ENCODE assay signal across 13 cellular contexts in the genomic region with DNA sequence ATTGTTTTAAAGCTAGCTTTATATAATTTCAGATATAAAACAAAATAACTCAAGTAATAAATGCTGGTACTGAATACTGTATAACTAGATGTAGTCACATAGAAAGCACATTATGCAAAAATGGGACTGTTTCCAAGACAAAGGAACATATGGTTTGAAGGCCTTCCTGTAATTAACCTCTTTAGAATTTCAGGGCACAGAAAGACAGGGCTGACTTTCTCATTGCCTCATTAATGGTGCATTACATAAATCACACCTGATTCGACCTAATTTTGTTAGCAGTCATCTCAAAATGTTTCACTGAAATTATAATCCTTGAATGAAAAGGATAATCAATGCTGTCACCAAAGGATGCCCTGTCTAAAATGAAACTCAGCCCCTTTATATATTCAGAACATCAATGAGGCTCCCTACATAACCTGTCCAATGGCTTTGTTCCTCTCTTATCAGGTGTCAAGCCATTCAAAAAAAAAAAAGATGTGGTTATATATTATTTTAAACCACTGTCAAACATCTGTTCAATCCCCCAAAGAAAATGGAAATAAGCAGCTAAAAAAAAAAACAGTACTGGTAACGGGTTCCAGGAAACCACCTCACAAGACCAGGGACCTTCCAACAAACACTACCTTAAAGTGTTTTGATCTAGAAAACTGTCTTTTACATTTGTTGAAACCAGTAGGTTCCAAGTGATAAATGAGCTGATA.
DNase-seq lines count a peak whose midpoint lies in the region; ATAC-seq, FAIRE-seq and TF ChIP-seq lines count a peak whose summit lies in the region.
"Had no signal": no experiment of that assay in that cellular context is flagged by ENCODE, and none has a peak within 500 bp of the region (broad histone marks: within the 10 kb centered on the region; RNA-seq: fewer than 3 reads in every experiment).

No MANE protein-coding gene starts in this region.

- H3K27ac ChIP-seq in sigmoid colon: no peak overlapping the region
- H3K27ac ChIP-seq: ovary, SK-N-MC, testis had no signal

- H3K36me3 ChIP-seq in sigmoid colon: no peaks in the 10 kb centered on the region
- H3K36me3 ChIP-seq: ovary had no signal

- TF ChIP-seq POLR2A in erythroblast (IDR thresholded peaks at IDR 0.05; ENCODE audit: low read length) (no peak), sigmoid colon (IDR thresholded peaks at IDR 0.05) (no peak)

- H3K4me1 Mint-ChIP-seq in T-helper 17 cell: peaks cover 22% of the 10 kb centered on the region

- H3K4me3 ChIP-seq in GM12865 (ENCODE audit: low read depth, low read length) (no peak overlapping the region), sigmoid colon (no peak overlapping the region)
- H3K4me3 ChIP-seq in Jurkat, Clone E6-1 (ENCODE audit: low read length): no peak overlapping the region
- H3K4me3 ChIP-seq: ovary, SK-N-MC, testis had no signal

- no peak overlapping the region for H3K4me3 Mint-ChIP-seq in T-helper 17 cell

- FAIRE-seq in frontal cortex (lab: Jason Lieb, UNC): no peak

- ATAC-seq in T-helper 17 cell: no peak

- H3K27me3 ChIP-seq in sigmoid colon: no peaks in the 10 kb centered on the region
- H3K27me3 ChIP-seq: ovary, testis had no signal

- WGBS in sigmoid colon, 2 donors: 36 to 47% methylated on average over 2 of the region's 2 CpGs

- peaks cover 3% of the 10 kb centered on the region for H3K36me3 Mint-ChIP-seq in T-helper 17 cell (ENCODE audit: low read depth)

- peak; percentile 44 for DNase-seq in GM12865 (ENCODE audit: low read depth)
- peak; percentile 72 for DNase-seq in Jurkat, Clone E6-1 (ENCODE audit: low read depth, low spot score)
- DNase-seq in T-helper 17 cell: no peak
- peak; percentile 22 for DNase-seq in left kidney (ENCODE audit: low read depth, low spot score)
- DNase-seq in erythroblast (lab: John Stamatoyannopoulos, UW): no peak
- no peak for DNase-seq in sigmoid colon
- no peak for DNase-seq in frontal cortex (ENCODE audit: low spot score in 2 of 2)
- DNase-seq: activated CD8-positive, alpha-beta memory T cell treated with anti-CD3 and anti-CD28 coated beads for 24 hours; DMS153; ovary; stimulated activated CD4-positive, alpha-beta T cell treated with anti-CD3 and anti-CD28 coated beads, Interleukin-4, amount 100 ng/mL, for 4 hours; testis had no signal

- no peaks in the 10 kb centered on the region for H3K4me1 ChIP-seq in sigmoid colon
- H3K4me1 ChIP-seq: testis had no signal

- TF ChIP-seq CTCF in GM12865 (IDR thresholded peaks at IDR 0.05; ENCODE audit: insufficient read depth, low read depth, low read length, missing control alignments): no peak
- no peak for TF ChIP-seq CTCF in sigmoid colon (IDR thresholded peaks at IDR 0.05)

- no peak for TF ChIP-seq EP300 in sigmoid colon (IDR thresholded peaks at IDR 0.05)

- intact Hi-C loops in sigmoid colon (cut with DNase I): no loop called here

- H3K27ac Mint-ChIP-seq in T-helper 17 cell: peak overlapping the region; percentile 63

- H3K9me3 ChIP-seq in T-helper 17 cell (ENCODE audit: control insufficient read depth, low read length, poor library complexity, severe bottlenecking): no peaks in the 10 kb centered on the region
- H3K9me3 ChIP-seq in sigmoid colon: no peaks in the 10 kb centered on the region
- H3K9me3 ChIP-seq: ovary, testis had no signal

- no peaks in the 10 kb centered on the region for H3K27me3 Mint-ChIP-seq in T-helper 17 cell

Comparison
In these comparisons a context has a peak if more than half of its experiments do, and no peak if none do; other contexts are left out.
1. DNase-seq: peak in GM12865 (single experiment), Jurkat, Clone E6-1 (single experiment) and left kidney (single experiment); none in T-helper 17 cell (0 of 3), erythroblast (0 of 2), sigmoid colon (single experiment) and frontal cortex (0 of 2).